ENCODE assay signal across 12 cellular contexts in the genomic region with DNA sequence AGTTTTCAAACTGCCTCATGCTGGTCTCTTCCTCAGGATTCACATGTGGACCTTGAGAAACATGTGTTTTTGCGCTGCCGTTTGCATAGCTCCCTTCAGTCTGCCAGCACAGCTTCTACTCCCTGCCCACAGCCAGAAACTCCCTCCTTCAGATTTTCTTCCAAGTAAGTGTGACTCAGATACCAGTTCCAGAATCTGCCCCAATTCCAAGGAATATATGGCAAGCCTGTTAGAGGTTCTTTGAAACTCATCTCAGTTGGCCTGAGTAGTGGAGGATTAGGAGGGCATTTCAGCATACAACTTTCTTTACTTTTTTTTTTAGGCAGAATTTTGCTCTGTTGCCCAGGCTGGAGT.
DNase-seq lines count a peak whose midpoint lies in the region; ATAC-seq and TF ChIP-seq lines count a peak whose summit lies in the region.
"Had no signal": no experiment of that assay in that cellular context is flagged by ENCODE, and none has a peak within 500 bp of the region (broad histone marks: within the 10 kb centered on the region; RNA-seq: fewer than 3 reads in every experiment).

No MANE protein-coding gene starts in this region.

- no peaks in the 10 kb centered on the region for H3K9me3 ChIP-seq in adipocyte (ENCODE audit: control insufficient read depth, low read length)

- peak; percentile 56 for DNase-seq in HFF-Myc (ENCODE audit: extremely low read depth, low read depth)
- DNase-seq in adipocyte (ENCODE audit: low read depth): peak; percentile 81
- DNase-seq in foreskin fibroblast: peak; percentile 82 to 91
- peak; percentile 64 for DNase-seq in superior temporal gyrus (ENCODE audit: extremely low spot score)
- no peak for DNase-seq in AML-193 (lab: John Stamatoyannopoulos, UW)
- DNase-seq in NCI-H187 (lab: John Stamatoyannopoulos, UW): no peak
- DNase-seq: activated T-cell treated with anti-CD3 and anti-CD28 coated beads, Interleukin-2, amount 50 U/mL, for 24 hours; NCI-H1105 treated with DMSO at 0.1 percent for 48 hours; T-helper 17 cell had no signal

- H3K4me3 ChIP-seq in HFF-Myc (replicated peaks; ENCODE audit: low read depth, low read length): no peak overlapping the region
- H3K4me3 ChIP-seq in adipocyte (ENCODE audit: low read length): no peak overlapping the region
- no peak overlapping the region for H3K4me3 ChIP-seq in foreskin fibroblast (ENCODE audit: low read depth in 1 of 2, low read length in 2 of 2)
- H3K4me3 ChIP-seq: skin epidermis had no signal

- no peak for ATAC-seq in GM19397 (IDR thresholded peaks at IDR 0.05; ENCODE audit: unreplicated experiment)
- ATAC-seq: Panc1, T-helper 17 cell had no signal

- TF ChIP-seq CTCF in HFF-Myc (IDR thresholded peaks at IDR 0.05; ENCODE audit: low read depth, low read length, missing control alignments) (no peak), foreskin fibroblast (IDR thresholded peaks at IDR 0.05; ENCODE audit: low read depth, low read length) (no peak)

- H3K9ac ChIP-seq in adipocyte (ENCODE audit: low read length): no peak overlapping the region

- no peaks in the 10 kb centered on the region for H3K27me3 ChIP-seq in adipocyte (replicated peaks; ENCODE audit: control insufficient read depth, insufficient read depth, low read length)

- H3K36me3 ChIP-seq in adipocyte (ENCODE audit: control insufficient read depth, insufficient read depth, low read length, severe bottlenecking): no peaks in the 10 kb centered on the region

- peaks cover 18% of the 10 kb centered on the region for H3K4me1 ChIP-seq in adipocyte (ENCODE audit: control insufficient read depth, insufficient read depth, low read length)

Comparison
In these comparisons a context has a peak if more than half of its experiments do, and no peak if none do; other contexts are left out.
1. DNase-seq: peak in HFF-Myc (single experiment), adipocyte (single experiment), foreskin fibroblast (2 of 2) and superior temporal gyrus (single experiment); none in AML-193 (0 of 2) and NCI-H187 (0 of 2).